In the genomic region with DNA sequence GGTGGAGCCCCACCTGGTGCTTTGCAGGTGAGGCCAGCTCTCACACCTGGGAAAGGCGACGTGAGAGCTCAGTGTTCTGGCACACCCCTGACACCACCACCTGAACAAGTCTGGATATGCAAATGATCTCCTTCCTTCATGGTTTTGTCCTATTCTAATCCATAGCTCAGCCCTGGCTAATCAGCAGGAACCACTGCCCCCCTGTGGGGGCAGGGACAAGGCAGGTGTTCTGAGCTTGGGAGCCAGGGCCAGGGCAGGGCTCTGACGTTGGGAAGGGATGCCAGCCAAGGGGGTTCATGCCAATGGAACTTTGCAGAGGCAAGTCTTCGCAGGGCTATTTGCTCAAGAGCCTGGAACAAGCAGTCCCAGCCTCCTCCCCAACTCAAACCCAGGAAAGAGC, we compare ENCODE assay signal across 1 cellular context.
TF ChIP-seq lines count a peak whose summit lies in the region.

No MANE protein-coding gene starts in this region.

TF ChIP-seq in K562, 482 proteins besides CTCF, POLR2A, EP300 and RAD21 (continued from another document):
- TF ChIP-seq, protein P1, sequence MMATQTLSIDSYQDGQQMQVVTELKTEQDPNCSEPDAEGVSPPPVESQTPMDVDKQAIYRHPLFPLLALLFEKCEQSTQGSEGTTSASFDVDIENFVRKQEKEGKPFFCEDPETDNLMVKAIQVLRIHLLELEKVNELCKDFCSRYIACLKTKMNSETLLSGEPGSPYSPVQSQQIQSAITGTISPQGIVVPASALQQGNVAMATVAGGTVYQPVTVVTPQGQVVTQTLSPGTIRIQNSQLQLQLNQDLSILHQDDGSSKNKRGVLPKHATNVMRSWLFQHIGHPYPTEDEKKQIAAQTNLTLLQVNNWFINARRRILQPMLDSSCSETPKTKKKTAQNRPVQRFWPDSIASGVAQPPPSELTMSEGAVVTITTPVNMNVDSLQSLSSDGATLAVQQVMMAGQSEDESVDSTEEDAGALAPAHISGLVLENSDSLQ (IDR thresholded peaks at IDR 0.05): no peak
- TF ChIP-seq HEY1 (CRISPR knock-in tag; IDR thresholded peaks at IDR 0.05; ENCODE audit: borderline replicate concordance) (no peak), TRIM28 (IDR thresholded peaks at IDR 0.05) (no peak), ZNF217 (CRISPR knock-in tag; IDR thresholded peaks at IDR 0.05) (no peak), IRF2 (CRISPR knock-in tag; IDR thresholded peaks at IDR 0.05) (no peak)
